Comparison of ENCODE assay signal across 9 cellular contexts in genomic region chr1:85313888-85314696, GRCh38. TPM values are rescaled to one million over a fixed set of nuclear protein-coding genes. Genes with fewer than 3 reads are reported as not detected.
DNase-seq lines count a peak whose midpoint lies in the region; ATAC-seq and TF ChIP-seq lines count a peak whose summit lies in the region.
"Had no signal": no experiment of that assay in that cellular context is flagged by ENCODE, and none has a peak within 500 bp of the region (broad histone marks: within the 10 kb centered on the region; RNA-seq: fewer than 3 reads in every experiment).

No MANE protein-coding gene starts in this region.

- no peaks in the 10 kb centered on the region for H3K9me3 ChIP-seq in mammary epithelial cell (replicated peaks; ENCODE audit: insufficient read depth, low read length)
- no peaks in the 10 kb centered on the region for H3K9me3 ChIP-seq in right lobe of liver
- no peaks in the 10 kb centered on the region for H3K9me3 ChIP-seq in vagina
- H3K9me3 ChIP-seq: neutrophil had no signal

- TF ChIP-seq CTCF in mammary epithelial cell (conservative IDR thresholded peaks at IDR 0.05 in 1 of 2, IDR thresholded peaks at IDR 0.05 in 1 of 2; ENCODE audit: extremely low read depth in 1 of 2, insufficient read depth in 1 of 2, low read depth in 1 of 2, low read length in 2 of 2), result no peak
- no peak for TF ChIP-seq CTCF in right lobe of liver (IDR thresholded peaks at IDR 0.05)
- no peak for TF ChIP-seq CTCF in vagina (IDR thresholded peaks at IDR 0.05)

- BruUV-seq in mammary epithelial cell (replicated peaks; lab: Mats Ljungman, UMichigan), result no TSS peak

- no peak overlapping the region for H3K4me3 ChIP-seq in mammary epithelial cell (replicated peaks in 1 of 3; ENCODE audit: insufficient read depth in 1 of 3, low read depth in 2 of 3, low read length in 3 of 3)
- no peak overlapping the region for H3K4me3 ChIP-seq in right lobe of liver
- H3K4me3 ChIP-seq in vagina, result no peak overlapping the region

- CTCF ChIA-PET in mammary epithelial cell (lab: Charles Lee; ENCODE audit: low non-redundant PET), result no interaction called here

- in situ Hi-C loops in mammary epithelial cell (cut with MboI; ENCODE audit: low sequenced_read_pairs in 2 of 2), result loop anchor here in 1 of 2 donors (10.0 to 25.0 kb wide), 3 partner anchors 81 to 573 kb away; partner anchors contain the start of gene CCN1

- H3K4me2 ChIP-seq in mammary epithelial cell (ENCODE audit: insufficient read depth, low read depth, low read length), result peak overlapping the region; percentile 29

- intact Hi-C loops in mammary epithelial cell (cut with micrococcal nuclease) (loop anchor here (2.0 kb wide), 1 partner anchor 15 kb away; no protein-coding TSS in a partner anchor), right lobe of liver (cut with DNase I) (no loop called here), vagina (cut with DNase I) (loop anchor here (2.0 kb wide), 1 partner anchor 267 kb away; the partner anchor contains the start of gene CCN1)

- 38% methylated on average over 3 of the region's 3 CpGs for WGBS in mammary epithelial cell (ENCODE audit: low coverage, missing lambda C conversion rate)
- 65% methylated on average over 2 of the region's 3 CpGs for WGBS in right lobe of liver (ENCODE audit: insufficient coverage, low coverage, low lambda C conversion rate, missing lambda C conversion rate)

- TF ChIP-seq POLR2A in right lobe of liver (IDR thresholded peaks at IDR 0.05), result no peak
- TF ChIP-seq POLR2A in vagina (IDR thresholded peaks at IDR 0.05), result no peak

- no peaks in the 10 kb centered on the region for H3K79me2 ChIP-seq in mammary epithelial cell (ENCODE audit: insufficient read depth, low read length)

- H3K27ac ChIP-seq in mammary epithelial cell (ENCODE audit: insufficient read depth, low read depth, low read length) (peak overlapping the region; percentile 27), right lobe of liver (no peak overlapping the region), vagina (peak overlapping the region; percentile 18)
- H3K27ac ChIP-seq: neutrophil had no signal

- ATAC-seq in right lobe of liver (peak in 3 of 4 donors; percentile 11 to 70 (median 44)), HG02798 (IDR thresholded peaks at IDR 0.05; ENCODE audit: poor library complexity, unreplicated experiment) (no peak)

- H2AFZ ChIP-seq in mammary epithelial cell (ENCODE audit: low read depth, low read length), result no peak overlapping the region

- H3K27me3 ChIP-seq in mammary epithelial cell (ENCODE audit: insufficient read depth, low read length) (no peaks in the 10 kb centered on the region), right lobe of liver (no peaks in the 10 kb centered on the region), vagina (no peaks in the 10 kb centered on the region)

- H4K20me1 ChIP-seq in mammary epithelial cell (ENCODE audit: insufficient read depth, low read length), result no peaks in the 10 kb centered on the region

- dilution Hi-C loops in mammary epithelial cell (cut with HindIII; ENCODE audit: low sequenced_read_pairs), result loop anchor here (25.0 kb wide), 2 partner anchors 248 to 373 kb away; no protein-coding TSS in a partner anchor

- H3K36me3 ChIP-seq in mammary epithelial cell (ENCODE audit: insufficient read depth, low read length) (no peaks in the 10 kb centered on the region), right lobe of liver (peaks cover 0 to 5% (median 0%) of the 10 kb centered on the region in 4 donors), vagina (no peaks in the 10 kb centered on the region)
- H3K36me3 ChIP-seq: neutrophil had no signal

- peaks cover 35% of the 10 kb centered on the region for H3K4me1 ChIP-seq in mammary epithelial cell (ENCODE audit: insufficient read depth, low read length)
- no peaks in the 10 kb centered on the region for H3K4me1 ChIP-seq in right lobe of liver
- H3K4me1 ChIP-seq in vagina, result peaks cover 9% of the 10 kb centered on the region

- DNase-seq in NCI-H510A treated with DMSO at 0.1 percent for 48 hours (lab: John Stamatoyannopoulos, UW) (peak; percentile 31), NCI-H510A (lab: John Stamatoyannopoulos, UW) (no peak), mammary epithelial cell (peak; percentile 80), right lobe of liver (no peak), vagina (ENCODE audit: extremely low spot score in 2 of 2) (no peak), MV-4-11 (lab: John Stamatoyannopoulos, UW) (no peak), NCI-H1694 (lab: John Stamatoyannopoulos, UW) (no peak)

- no peak overlapping the region for H3K9ac ChIP-seq in mammary epithelial cell (ENCODE audit: insufficient read depth, low read length)

RNA-seq across cellular contexts. Expression of gene BCL10, which starts 37.7 kb away (rescaled TPM):
- total RNA-seq in mammary epithelial cell, result 10 to 100 TPM; 27.7 to 61.5 TPM
- polyA plus RNA-seq in mammary epithelial cell, result 16.5 TPM
- 29.0 TPM for polyA minus RNA-seq in mammary epithelial cell
- total RNA-seq in right lobe of liver, result 10 to 100 TPM in 2 of 6 experiments, 1 to 10 TPM in 4; 7.3 to 14.1 (median 9.1) TPM
- 12.3 TPM for total RNA-seq in vagina

RNA-seq across cellular contexts. Expression of gene C1orf52, which starts 54.6 kb away (rescaled TPM):
- total RNA-seq in mammary epithelial cell, result 10 to 100 TPM; 13.7 to 25.7 TPM
- polyA plus RNA-seq in mammary epithelial cell, result 15.1 TPM
- 4.8 TPM for polyA minus RNA-seq in mammary epithelial cell
- total RNA-seq in right lobe of liver, result 1 to 10 TPM; 4.7 to 8.0 (median 6.7) TPM
- 13.0 TPM for total RNA-seq in vagina

Comparison
In these comparisons a context has a peak if more than half of its experiments do, and no peak if none do; other contexts are left out.
1. DNase-seq: peak in NCI-H510A treated with DMSO at 0.1 percent for 48 hours (single experiment) and mammary epithelial cell (single experiment); none in NCI-H510A (single experiment), right lobe of liver (0 of 3), vagina (0 of 2), MV-4-11 (single experiment) and NCI-H1694 (single experiment).
2. H3K27ac ChIP-seq: peak in mammary epithelial cell (single experiment) and vagina (single experiment); none in right lobe of liver (0 of 3).
3. intact Hi-C loops: an anchor here in mammary epithelial cell (2.0 kb wide) and vagina (2.0 kb wide); none called in right lobe of liver.